ENCODE assay signal across 1 cellular context in the genomic region with DNA sequence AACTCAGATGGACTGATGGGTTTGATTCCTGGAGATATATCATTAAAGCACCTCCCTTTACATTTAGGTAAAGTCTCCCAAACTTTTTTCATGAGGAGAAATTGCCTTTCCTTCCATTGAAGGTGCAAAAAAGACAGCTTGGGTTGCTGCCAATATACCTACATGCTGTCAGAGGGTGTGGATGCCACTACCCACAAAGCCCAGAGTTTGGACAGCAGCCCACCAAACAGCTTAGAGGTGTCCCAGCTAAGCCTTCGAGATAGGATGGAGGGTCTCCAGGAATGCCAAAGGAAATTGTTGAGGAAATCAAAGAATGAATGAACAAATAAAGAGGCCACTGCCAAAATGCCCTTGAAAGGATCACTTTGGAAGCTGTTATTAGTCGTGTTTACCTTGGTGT.
A peak's percentile ranks its signal among the peaks of the same experiment; 100 is the strongest.
TF ChIP-seq lines count a peak whose summit lies in the region.

No MANE protein-coding gene starts in this region.

TF ChIP-seq in HepG2, 621 proteins besides CTCF, POLR2A, EP300 and RAD21:
- TF ChIP-seq, protein P1, sequence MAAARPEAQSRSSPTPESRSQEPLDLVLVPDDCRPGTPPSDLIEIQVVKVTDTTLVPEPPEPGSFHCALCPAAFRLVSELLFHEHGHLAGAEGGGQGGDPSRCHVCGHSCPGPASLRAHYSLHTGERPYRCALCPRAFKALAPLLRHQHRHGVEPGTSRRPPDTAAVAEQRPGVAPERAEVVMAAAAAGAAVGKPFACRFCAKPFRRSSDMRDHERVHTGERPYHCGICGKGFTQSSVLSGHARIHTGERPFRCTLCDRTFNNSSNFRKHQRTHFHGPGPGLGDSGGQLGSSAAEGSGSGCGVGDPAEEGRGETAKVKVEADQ (CRISPR knock-in tag; IDR thresholded peaks at IDR 0.05; ENCODE audit: borderline replicate concordance) = 0 out of 2 replicates have a peak, but pooled peaks have one; percentile 6
- TF ChIP-seq, protein P2, sequence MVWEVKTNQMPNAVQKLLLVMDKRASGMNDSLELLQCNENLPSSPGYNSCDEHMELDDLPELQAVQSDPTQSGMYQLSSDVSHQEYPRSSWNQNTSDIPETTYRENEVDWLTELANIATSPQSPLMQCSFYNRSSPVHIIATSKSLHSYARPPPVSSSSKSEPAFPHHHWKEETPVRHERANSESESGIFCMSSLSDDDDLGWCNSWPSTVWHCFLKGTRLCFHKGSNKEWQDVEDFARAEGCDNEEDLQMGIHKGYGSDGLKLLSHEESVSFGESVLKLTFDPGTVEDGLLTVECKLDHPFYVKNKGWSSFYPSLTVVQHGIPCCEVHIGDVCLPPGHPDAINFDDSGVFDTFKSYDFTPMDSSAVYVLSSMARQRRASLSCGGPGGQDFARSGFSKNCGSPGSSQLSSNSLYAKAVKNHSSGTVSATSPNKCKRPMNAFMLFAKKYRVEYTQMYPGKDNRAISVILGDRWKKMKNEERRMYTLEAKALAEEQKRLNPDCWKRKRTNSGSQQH (CRISPR knock-in tag; IDR thresholded peaks at IDR 0.05; ENCODE audit: low read depth) = peak; percentile 1; the same call in 1 of the 2 replicates
- 0 out of 2 replicates have a peak, but pooled peaks have one; percentile 10 for TF ChIP-seq KDM2A (CRISPR knock-in tag; IDR thresholded peaks at IDR 0.05; ENCODE audit: borderline replicate concordance, low read depth)
- no peak for TF ChIP-seq ZNF333 (CRISPR knock-in tag; IDR thresholded peaks at IDR 0.05; ENCODE audit: borderline replicate concordance)
- TF ChIP-seq, protein P3, sequence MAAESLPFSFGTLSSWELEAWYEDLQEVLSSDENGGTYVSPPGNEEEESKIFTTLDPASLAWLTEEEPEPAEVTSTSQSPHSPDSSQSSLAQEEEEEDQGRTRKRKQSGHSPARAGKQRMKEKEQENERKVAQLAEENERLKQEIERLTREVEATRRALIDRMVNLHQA (CRISPR knock-in tag; IDR thresholded peaks at IDR 0.05) = no peak
